ENCODE assay signal across 16 cellular contexts in the genomic region with DNA sequence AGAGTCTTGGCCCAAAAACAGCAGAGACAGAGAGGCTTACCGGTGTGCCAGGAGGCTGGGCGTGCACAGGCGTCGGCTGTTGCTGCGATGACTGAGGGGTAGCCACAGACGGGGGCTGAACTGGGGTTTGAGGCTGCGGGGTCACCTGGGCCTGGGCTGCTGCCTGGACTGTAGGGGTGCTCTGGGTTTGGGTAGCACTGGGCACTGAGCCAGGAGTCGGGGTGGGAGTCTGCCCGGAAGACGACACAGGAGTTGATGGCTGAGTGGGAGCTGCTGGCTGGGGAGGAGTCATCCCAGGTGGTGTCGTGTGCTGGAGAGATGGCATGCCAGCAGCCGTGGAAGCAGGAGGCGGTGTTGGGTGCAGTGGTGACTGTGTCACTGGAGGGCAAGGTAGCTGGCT. TPM values are rescaled to one million over a fixed set of nuclear protein-coding genes. Genes with fewer than 3 reads are reported as not detected.
A peak's percentile ranks its signal among the peaks of the same experiment; 100 is the strongest.
DNase-seq lines count a peak whose midpoint lies in the region; ATAC-seq and TF ChIP-seq lines count a peak whose summit lies in the region.
"Had no signal": no experiment of that assay in that cellular context is flagged by ENCODE, and none has a peak within 500 bp of the region (broad histone marks: within the 10 kb centered on the region; RNA-seq: fewer than 3 reads in every experiment).

No MANE protein-coding gene starts in this region.

- no CpG with 5 or more reads among the region's 13 CpGs for WGBS in H9 (ENCODE audit: extremely low coverage, insufficient read length, low lambda C conversion rate)

- H4K20me1 ChIP-seq in H9 (ENCODE audit: control insufficient read depth, insufficient read depth, insufficient read length) (no peaks in the 10 kb centered on the region), PC-3 (ENCODE audit: low read length) (0 out of 2 replicates have a peak, but pooled peaks cover 3% of the 10 kb centered on the region)

- ATAC-seq in PC-3 = peak; percentile 29; the same call in 1 of the 2 replicates
- ATAC-seq in GM19455 (IDR thresholded peaks at IDR 0.05; ENCODE audit: unreplicated experiment) = no peak
- ATAC-seq: HCT116, Panc1, Right ventricle myocardium inferior had no signal

- H3K79me1 ChIP-seq in H9 (ENCODE audit: insufficient read depth, low read depth, low read length, poor library complexity, severe bottlenecking) = no peaks in the 10 kb centered on the region

- H3K36me3 ChIP-seq in PC-3 (ENCODE audit: low read depth, low read length) (peaks cover 29% of the 10 kb centered on the region), uterus (no peaks in the 10 kb centered on the region)

- H2BK12ac ChIP-seq in H9 (ENCODE audit: insufficient read length, low read depth, low read length) = no peak overlapping the region

- no peak overlapping the region for H4K91ac ChIP-seq in H9 (ENCODE audit: insufficient read length, low read depth, low read length)

- no peaks in the 10 kb centered on the region for H3K9me2 ChIP-seq in PC-3 (replicated peaks; ENCODE audit: low read length)

- H3F3A ChIP-seq in PC-3 (ENCODE audit: low read length, unreplicated experiment) = peaks cover 5% of the 10 kb centered on the region

- H3K27ac Mint-ChIP-seq in H9 (peak overlapping the region; percentile 54 to 79 (median 68); a peak in 4 of 7 replicates), endothelial cell (ENCODE audit: unreplicated experiment) (no peak overlapping the region)
- H3K27ac Mint-ChIP-seq: CD4-positive, CD25-positive, alpha-beta regulatory T cell had no signal

- H3K27ac ChIP-seq in H9 (ENCODE audit: insufficient read length, low read depth, low read length) (no peak overlapping the region), PC-3 (ENCODE audit: low read length) (peak overlapping the region; percentile 82), uterus (no peak overlapping the region)

- DNase-seq in H9 (no peak), PC-3 (peak; percentile 42), endothelial cell (ENCODE audit: low spot score) (no peak), posterior vena cava (ENCODE audit: low spot score) (peak; percentile 71), uterus (no peak), NCI-H345 treated with DMSO at 0.1 percent for 48 hours (lab: John Stamatoyannopoulos, UW; ENCODE audit: unreplicated experiment) (no peak)
- DNase-seq: ACHN; CD4-positive, CD25-positive, alpha-beta regulatory T cell; DMS79; KBM-7; NCI-H1092; NCI-H345 had no signal

- BruUV-seq in PC-3 (replicated peaks; lab: Mats Ljungman, UMichigan) = no TSS peak

- H3K9ac ChIP-seq in H9 (ENCODE audit: extremely low read depth, insufficient read length, low read length) (no peak overlapping the region), PC-3 (ENCODE audit: low read length) (no peak overlapping the region)

- H3K4me1 Mint-ChIP-seq in H9 (no peaks in the 10 kb centered on the region), endothelial cell (ENCODE audit: unreplicated experiment) (no peaks in the 10 kb centered on the region)

- CTCF ChIA-PET in PC-3 (lab: Charles Lee) = no interaction called here

- no peak overlapping the region for H3K4ac ChIP-seq in H9 (ENCODE audit: low read depth, low read length)

- intact Hi-C loops in PC-3 (cut with micrococcal nuclease) = loop anchor here (5.0 kb wide), 1 partner anchor 102 kb away; no protein-coding TSS in a partner anchor
- intact Hi-C loops in posterior vena cava (cut with DNase I) = no loop called here
- intact Hi-C loops in uterus (cut with DNase I; ENCODE audit: low total_unique reads) = no loop called here

- H3K9me3 ChIP-seq in H9 (ENCODE audit: control insufficient read depth, low read depth, low read length) = no peaks in the 10 kb centered on the region
- no peaks in the 10 kb centered on the region for H3K9me3 ChIP-seq in PC-3 (ENCODE audit: low read length)
- H3K9me3 ChIP-seq in uterus = no peaks in the 10 kb centered on the region

- POLR2A ChIA-PET in PC-3 (lab: Charles Lee; ENCODE audit: unreplicated experiment) = no interaction called here

- H2AK5ac ChIP-seq in H9 (ENCODE audit: insufficient read length, low read length) = no peak overlapping the region

- peaks cover 2% of the 10 kb centered on the region for H3K23me2 ChIP-seq in H9 (ENCODE audit: insufficient read length, low read depth, low read length, poor library complexity, severe bottlenecking)

- H4K5ac ChIP-seq in H9 (ENCODE audit: insufficient read length, low read depth, low read length) = no peak overlapping the region

- no peaks in the 10 kb centered on the region for H3K79me2 ChIP-seq in H9 (ENCODE audit: insufficient read depth, low read length)
- no peaks in the 10 kb centered on the region for H3K79me2 ChIP-seq in PC-3 (ENCODE audit: low read length)

- H3K14ac ChIP-seq in H9 (ENCODE audit: insufficient read depth, low read length) = no peak overlapping the region; the same call in 1 of the 2 replicates

- no peak overlapping the region for H2BK120ac ChIP-seq in H9 (ENCODE audit: low read depth, low read length, poor library complexity, severe bottlenecking)

- H3K18ac ChIP-seq in H9 (ENCODE audit: insufficient read length, low read depth, low read length) = no peak overlapping the region

- H3K27me3 ChIP-seq in H9 (ENCODE audit: insufficient read depth, low read length) (no peaks in the 10 kb centered on the region), PC-3 (ENCODE audit: low read length) (no peaks in the 10 kb centered on the region), uterus (no peaks in the 10 kb centered on the region)

- no peak overlapping the region for H2BK5ac ChIP-seq in H9 (ENCODE audit: insufficient read length, low read length)

- H2BK20ac ChIP-seq in H9 (ENCODE audit: low read depth, low read length, poor library complexity, severe bottlenecking) = no peak overlapping the region

- H3K27me3 Mint-ChIP-seq in H9 (ENCODE audit: low read depth) = no peaks in the 10 kb centered on the region
- H3K27me3 Mint-ChIP-seq in endothelial cell (ENCODE audit: unreplicated experiment) = peaks cover 7% of the 10 kb centered on the region
- H3K27me3 Mint-ChIP-seq: CD4-positive, CD25-positive, alpha-beta regulatory T cell had no signal

- no peak overlapping the region for H2BK15ac ChIP-seq in H9 (ENCODE audit: low read depth, low read length)

- H3K23ac ChIP-seq in H9 (ENCODE audit: insufficient read length, low read depth, low read length) = no peak overlapping the region

- H3K36me3 Mint-ChIP-seq in H9 (ENCODE audit: insufficient read depth in 1 of 3, low read depth in 3 of 3) (peaks cover 37 to 87% (median 76%) of the 10 kb centered on the region in 3 experiments; a peak in 6 of 7 replicates), endothelial cell (ENCODE audit: low read depth, unreplicated experiment) (peaks cover 33% of the 10 kb centered on the region)

- H3K4me3 ChIP-seq in PC-3 (ENCODE audit: low read length) (no peak overlapping the region), uterus (no peak overlapping the region)

- H3K4me1 ChIP-seq in H9 (ENCODE audit: insufficient read depth, low read length) (no peaks in the 10 kb centered on the region), PC-3 (ENCODE audit: insufficient read depth, low read length) (peaks cover 30% of the 10 kb centered on the region), uterus (no peaks in the 10 kb centered on the region)

- TF ChIP-seq CTCF in H9 (conservative IDR thresholded peaks at IDR 0.05) = no peak
- no peak for TF ChIP-seq CTCF in PC-3 (conservative IDR thresholded peaks at IDR 0.05; ENCODE audit: low read depth, low read length)
- no peak for TF ChIP-seq CTCF in endothelial cell (IDR thresholded peaks at IDR 0.05; ENCODE audit: unreplicated experiment)
- TF ChIP-seq CTCF in uterus (IDR thresholded peaks at IDR 0.05) = no peak

- H4K8ac ChIP-seq in H9 (replicated peaks; ENCODE audit: insufficient read length, low read depth, low read length) = no peak overlapping the region

- TF ChIP-seq POLR2A in uterus (IDR thresholded peaks at IDR 0.05) = no peak

- H3K56ac ChIP-seq in H9 (ENCODE audit: insufficient read length, low read depth, low read length) = no peak overlapping the region

- no peaks in the 10 kb centered on the region for H3K9me3 Mint-ChIP-seq in H9
- no peaks in the 10 kb centered on the region for H3K9me3 Mint-ChIP-seq in endothelial cell (ENCODE audit: unreplicated experiment)

- H3T11ph ChIP-seq in H9 (ENCODE audit: low read length) = no peak overlapping the region

- H3K4me3 Mint-ChIP-seq in H9 (no peak overlapping the region), endothelial cell (ENCODE audit: unreplicated experiment) (peak overlapping the region; percentile 44)
- H3K4me3 Mint-ChIP-seq: CD4-positive, CD25-positive, alpha-beta regulatory T cell had no signal

- H2AFZ ChIP-seq in H9 (ENCODE audit: low read length) (no peak overlapping the region), PC-3 (ENCODE audit: low read length) (no peak overlapping the region)

- no peak overlapping the region for H3K4me2 ChIP-seq in H9 (ENCODE audit: insufficient read depth, insufficient read length, low read length)
- H3K4me2 ChIP-seq in PC-3 (ENCODE audit: low read length) = peak overlapping the region; percentile 77; the same call in 1 of the 2 replicates

RNA-seq across cellular contexts. Expression of a gene that starts 53.2 kb away (rescaled TPM):
- total RNA-seq in H9 (2021) (211 and 242 TPM in 2 replicates), PC-3 (2014; rRNA removed) (243 and 382 TPM in 2 replicates), endothelial cell (ENCODE audit: unreplicated experiment) (104 TPM), posterior vena cava (10 to 100 TPM; 61.4 to 65.0 TPM), uterus (100 to 1,000 TPM in 2 of 4 donors, 10 to 100 TPM in 2; 54.8 to 119 (median 84.8) TPM)

Comparison
In these comparisons a context has a peak if more than half of its experiments do, and no peak if none do; other contexts are left out.
1. DNase-seq: peak in PC-3 (single experiment) and posterior vena cava (single experiment); none in H9 (single experiment), endothelial cell (single experiment), uterus (0 of 2) and NCI-H345 treated with DMSO at 0.1 percent for 48 hours (single experiment).